Comparison of ENCODE assay signal across 18 cellular contexts in genomic region chr3:186381424-186382216, GRCh38. TPM values are rescaled to one million over a fixed set of nuclear protein-coding genes. Genes with fewer than 3 reads are reported as not detected.
DNase-seq lines count a peak whose midpoint lies in the region; ATAC-seq and TF ChIP-seq lines count a peak whose summit lies in the region.
"Had no signal": no experiment of that assay in that cellular context is flagged by ENCODE, and none has a peak within 500 bp of the region (broad histone marks: within the 10 kb centered on the region; RNA-seq: fewer than 3 reads in every experiment).

No MANE protein-coding gene starts in this region.

- no peaks in the 10 kb centered on the region for H3K9me3 ChIP-seq in Peyer's patch
- H3K9me3 ChIP-seq in ovary = no peaks in the 10 kb centered on the region

- no peak overlapping the region for H3K27ac ChIP-seq in ACC112 (ENCODE audit: low read depth, low read length)
- peak overlapping the region in 2 of 4 donors; percentile 44 to 53 for H3K27ac ChIP-seq in Peyer's patch
- H3K27ac ChIP-seq in ovary = no peak overlapping the region

- no peak overlapping the region for H3K4me3 Mint-ChIP-seq in activated T-helper 1 cell treated with anti-CD3 and anti-CD28 coated beads, Interleukin-12 subunit alpha, Interleukin-12 subunit beta, Interleukin-2, Interleukin-4 antibody, amounts not matched to agents 30 ng/mL and 10 ng/mL and 1 ng/mL, durations not matched to agents 14 hours and 24 hours and 36 hours
- H3K4me3 Mint-ChIP-seq in natural killer cell treated with Interleukin-12 subunit alpha and Interleukin-12 subunit beta and Interleukin-15 and Interleukin-18, amount 100 ng/mL, for 72 hours = no peak overlapping the region
- no peak overlapping the region for H3K4me3 Mint-ChIP-seq in osteocyte (ENCODE audit: unreplicated experiment)
- H3K4me3 Mint-ChIP-seq: activated naive CD4-positive, alpha-beta T cell treated with anti-CD3 and anti-CD28 coated beads, Interleukin-2, amount 10 ng/mL, durations not matched to agents 7 days and 5 days; stimulated activated memory B cell treated with anti-CD40 and anti-IgM and Interleukin-4, amounts not matched to agents 10 μg/mL and 1 μg/mL and 100 μg/mL, for 72 hours; T-helper 2 cell treated with Interferon-gamma antibody and Interleukin-4, amounts not matched to agents 5 μg/mL and 100 μg/mL, for 36 hours had no signal

- peak; percentile 21 for ATAC-seq in GM21447 (IDR thresholded peaks at IDR 0.05; ENCODE audit: unreplicated experiment)
- ATAC-seq in left lobe of liver = peak; percentile 93
- no peak for ATAC-seq in natural killer cell treated with Interleukin-12 subunit alpha and Interleukin-12 subunit beta and Interleukin-15 and Interleukin-18, amount 100 ng/mL, for 72 hours
- ATAC-seq: stimulated activated memory B cell treated with anti-CD40 and anti-IgM and Interleukin-4, amounts not matched to agents 10 μg/mL and 1 μg/mL and 100 μg/mL, for 72 hours had no signal

- no peaks in the 10 kb centered on the region for H3K36me3 Mint-ChIP-seq in activated T-helper 1 cell treated with anti-CD3 and anti-CD28 coated beads, Interleukin-12 subunit alpha, Interleukin-12 subunit beta, Interleukin-2, Interleukin-4 antibody, amounts not matched to agents 30 ng/mL and 10 ng/mL and 1 ng/mL, durations not matched to agents 14 hours and 24 hours and 36 hours (ENCODE audit: low read depth)
- peaks cover 7% of the 10 kb centered on the region for H3K36me3 Mint-ChIP-seq in natural killer cell treated with Interleukin-12 subunit alpha and Interleukin-12 subunit beta and Interleukin-15 and Interleukin-18, amount 100 ng/mL, for 72 hours
- H3K36me3 Mint-ChIP-seq in osteocyte (ENCODE audit: unreplicated experiment) = no peaks in the 10 kb centered on the region
- H3K36me3 Mint-ChIP-seq: activated naive CD4-positive, alpha-beta T cell treated with anti-CD3 and anti-CD28 coated beads, Interleukin-2, amount 10 ng/mL, durations not matched to agents 7 days and 5 days had no signal

- TF ChIP-seq POLR2A in Peyer's patch (IDR thresholded peaks at IDR 0.05) = no peak
- no peak for TF ChIP-seq POLR2A in ovary (IDR thresholded peaks at IDR 0.05)

- no peak for TF ChIP-seq EP300 in ovary (IDR thresholded peaks at IDR 0.05)

- peaks cover 28% of the 10 kb centered on the region for H3K27me3 ChIP-seq in ACC112 (ENCODE audit: insufficient read depth, low read length)
- no peaks in the 10 kb centered on the region for H3K27me3 ChIP-seq in Peyer's patch
- H3K27me3 ChIP-seq in ovary = no peaks in the 10 kb centered on the region

- TF ChIP-seq CTCF in Peyer's patch (IDR thresholded peaks at IDR 0.05) (peak in 4 of 6 experiments; percentile 16 to 42 (median 30)), ovary (IDR thresholded peaks at IDR 0.05) (no peak), osteocyte (IDR thresholded peaks at IDR 0.05) (no peak)

- H3K79me2 ChIP-seq in ACC112 (ENCODE audit: control insufficient read depth, insufficient read depth, low read length, unreplicated experiment) = no peaks in the 10 kb centered on the region

- intact Hi-C loops in activated T-helper 1 cell treated with anti-CD3 and anti-CD28 coated beads, Interleukin-12 subunit alpha, Interleukin-12 subunit beta, Interleukin-2, Interleukin-4 antibody, amounts not matched to agents 30 ng/mL and 10 ng/mL and 1 ng/mL, durations not matched to agents 14 hours and 24 hours and 36 hours (cut with micrococcal nuclease) = no loop called here
- intact Hi-C loops in ovary (cut with DNase I) = no loop called here

- peaks cover 10% of the 10 kb centered on the region for H3K9me3 Mint-ChIP-seq in activated T-helper 1 cell treated with anti-CD3 and anti-CD28 coated beads, Interleukin-12 subunit alpha, Interleukin-12 subunit beta, Interleukin-2, Interleukin-4 antibody, amounts not matched to agents 30 ng/mL and 10 ng/mL and 1 ng/mL, durations not matched to agents 14 hours and 24 hours and 36 hours
- H3K9me3 Mint-ChIP-seq in natural killer cell treated with Interleukin-12 subunit alpha and Interleukin-12 subunit beta and Interleukin-15 and Interleukin-18, amount 100 ng/mL, for 72 hours = peaks cover 4% of the 10 kb centered on the region
- H3K9me3 Mint-ChIP-seq in osteocyte (ENCODE audit: unreplicated experiment) = peaks cover 6% of the 10 kb centered on the region
- H3K9me3 Mint-ChIP-seq: activated naive CD4-positive, alpha-beta T cell treated with anti-CD3 and anti-CD28 coated beads, Interleukin-2, amount 10 ng/mL, durations not matched to agents 7 days and 5 days; T-helper 2 cell treated with Interferon-gamma antibody and Interleukin-4, amounts not matched to agents 5 μg/mL and 100 μg/mL, for 36 hours had no signal

- WGBS in ovary, 3 donors = 44 to 54% (median 53%) methylated on average over 10 of the region's 10 CpGs

- DNase-seq in Peyer's patch (peak in 2 of 3 donors; percentile 48 to 63), left lobe of liver (ENCODE audit: low spot score) (no peak), ovary (no peak), osteocyte (ENCODE audit: extremely low spot score, unreplicated experiment) (no peak)
- DNase-seq in activated T-helper 1 cell treated with anti-CD3 and anti-CD28 coated beads, Interleukin-12 subunit alpha, Interleukin-12 subunit beta, Interleukin-2, Interleukin-4 antibody, amounts not matched to agents 30 ng/mL and 10 ng/mL and 1 ng/mL, durations not matched to agents 14 hours and 24 hours and 36 hours (ENCODE audit: low spot score) = no peak
- DNase-seq in natural killer cell treated with Interleukin-12 subunit alpha and Interleukin-12 subunit beta and Interleukin-15 and Interleukin-18, amount 100 ng/mL, for 72 hours (ENCODE audit: low spot score) = no peak
- DNase-seq: activated CD8-positive, alpha-beta memory T cell treated with anti-CD3 and anti-CD28 coated beads, Interleukin-2, amount 50 U/mL, for 48 hours; activated naive CD4-positive, alpha-beta T cell treated with anti-CD3 and anti-CD28 coated beads, Interleukin-2, amount 10 ng/mL, durations not matched to agents 7 days and 5 days; AML-193; DMS79; effector CD8-positive, alpha-beta T cell; NCI-H524 treated with DMSO at 0.1 percent for 48 hours; occipital lobe; SHP77 had no signal

- H3K36me3 ChIP-seq in ACC112 (ENCODE audit: insufficient read depth, low read length) = no peaks in the 10 kb centered on the region
- no peaks in the 10 kb centered on the region for H3K36me3 ChIP-seq in Peyer's patch
- no peaks in the 10 kb centered on the region for H3K36me3 ChIP-seq in ovary

- H3K4me3 ChIP-seq in ACC112 (ENCODE audit: low read depth, low read length) (peak overlapping the region; percentile 35; the same call in 1 of the 2 replicates), Peyer's patch (peak overlapping the region in 2 of 4 donors; percentile 12 to 17), ovary (no peak overlapping the region)

- no peak overlapping the region for H3K27ac Mint-ChIP-seq in activated T-helper 1 cell treated with anti-CD3 and anti-CD28 coated beads, Interleukin-12 subunit alpha, Interleukin-12 subunit beta, Interleukin-2, Interleukin-4 antibody, amounts not matched to agents 30 ng/mL and 10 ng/mL and 1 ng/mL, durations not matched to agents 14 hours and 24 hours and 36 hours
- H3K27ac Mint-ChIP-seq in natural killer cell treated with Interleukin-12 subunit alpha and Interleukin-12 subunit beta and Interleukin-15 and Interleukin-18, amount 100 ng/mL, for 72 hours = no peak overlapping the region
- H3K27ac Mint-ChIP-seq in osteocyte (ENCODE audit: unreplicated experiment) = no peak overlapping the region
- H3K27ac Mint-ChIP-seq: activated naive CD4-positive, alpha-beta T cell treated with anti-CD3 and anti-CD28 coated beads, Interleukin-2, amount 10 ng/mL, durations not matched to agents 7 days and 5 days; stimulated activated memory B cell treated with anti-CD40 and anti-IgM and Interleukin-4, amounts not matched to agents 10 μg/mL and 1 μg/mL and 100 μg/mL, for 72 hours; T-helper 2 cell treated with Interferon-gamma antibody and Interleukin-4, amounts not matched to agents 5 μg/mL and 100 μg/mL, for 36 hours had no signal

- peaks cover 20% of the 10 kb centered on the region for H3K4me1 Mint-ChIP-seq in activated T-helper 1 cell treated with anti-CD3 and anti-CD28 coated beads, Interleukin-12 subunit alpha, Interleukin-12 subunit beta, Interleukin-2, Interleukin-4 antibody, amounts not matched to agents 30 ng/mL and 10 ng/mL and 1 ng/mL, durations not matched to agents 14 hours and 24 hours and 36 hours (ENCODE audit: low read depth)
- H3K4me1 Mint-ChIP-seq in natural killer cell treated with Interleukin-12 subunit alpha and Interleukin-12 subunit beta and Interleukin-15 and Interleukin-18, amount 100 ng/mL, for 72 hours (ENCODE audit: low read depth in 2 of 2) = peaks cover 3 to 5% of the 10 kb centered on the region in 2 donors
- no peaks in the 10 kb centered on the region for H3K4me1 Mint-ChIP-seq in osteocyte (ENCODE audit: unreplicated experiment)
- H3K4me1 Mint-ChIP-seq: activated naive CD4-positive, alpha-beta T cell treated with anti-CD3 and anti-CD28 coated beads, Interleukin-2, amount 10 ng/mL, durations not matched to agents 7 days and 5 days had no signal

- H3K27me3 Mint-ChIP-seq in activated T-helper 1 cell treated with anti-CD3 and anti-CD28 coated beads, Interleukin-12 subunit alpha, Interleukin-12 subunit beta, Interleukin-2, Interleukin-4 antibody, amounts not matched to agents 30 ng/mL and 10 ng/mL and 1 ng/mL, durations not matched to agents 14 hours and 24 hours and 36 hours (ENCODE audit: insufficient read depth) = peaks cover 8% of the 10 kb centered on the region
- H3K27me3 Mint-ChIP-seq in natural killer cell treated with Interleukin-12 subunit alpha and Interleukin-12 subunit beta and Interleukin-15 and Interleukin-18, amount 100 ng/mL, for 72 hours = peaks cover 16 to 17% of the 10 kb centered on the region in 2 donors
- H3K27me3 Mint-ChIP-seq in osteocyte (ENCODE audit: unreplicated experiment) = peaks cover 20% of the 10 kb centered on the region
- H3K27me3 Mint-ChIP-seq: stimulated activated memory B cell treated with anti-CD40 and anti-IgM and Interleukin-4, amounts not matched to agents 10 μg/mL and 1 μg/mL and 100 μg/mL, for 72 hours had no signal

- no peaks in the 10 kb centered on the region for H3K4me1 ChIP-seq in ACC112 (ENCODE audit: control insufficient read depth, insufficient read depth, low read length, unreplicated experiment)
- H3K4me1 ChIP-seq in Peyer's patch = peaks cover 0 to 20% (median 0%) of the 10 kb centered on the region in 4 donors
- H3K4me1 ChIP-seq in ovary (ENCODE audit: insufficient read depth) = no peaks in the 10 kb centered on the region

- peak overlapping the region; percentile 6 for H2AFZ ChIP-seq in ACC112 (ENCODE audit: low read length, unreplicated experiment)

RNA-seq across cellular contexts. Expression of gene DGKG, which starts 19.6 kb away (rescaled TPM):
- total RNA-seq in Peyer's patch (10 to 100 TPM in 1 of 4 donors, 1 to 10 TPM in 2, under 1 TPM in 1; 0.70 to 13.2 (median 5.9) TPM), left lobe of liver (1.4 TPM), ovary (1 to 10 TPM; 1.4 to 6.7 (median 4.1) TPM), osteocyte (0.18 TPM in 1 of 2 replicates, not detected in the other)
- total RNA-seq in activated T-helper 1 cell treated with anti-CD3 and anti-CD28 coated beads, Interleukin-12 subunit alpha, Interleukin-12 subunit beta, Interleukin-2, Interleukin-4 antibody, amounts not matched to agents 30 ng/mL and 10 ng/mL and 1 ng/mL, durations not matched to agents 14 hours and 24 hours and 36 hours = 0.26 and 1.4 TPM in 2 replicates
- total RNA-seq in natural killer cell treated with Interleukin-12 subunit alpha and Interleukin-12 subunit beta and Interleukin-15 and Interleukin-18, amount 100 ng/mL, for 72 hours = 1 to 10 TPM; 6.2 to 7.5 TPM
- 1 to 10 TPM; 1.0 to 7.0 TPM for polyA plus RNA-seq in ovary

Comparison
In these comparisons a context has a peak if more than half of its experiments do, and no peak if none do; other contexts are left out.
1. ATAC-seq: peak in GM21447 (single experiment) and left lobe of liver (single experiment); none in natural killer cell treated with Interleukin-12 subunit alpha and Interleukin-12 subunit beta and Interleukin-15 and Interleukin-18, amount 100 ng/mL, for 72 hours (0 of 2).
2. DNase-seq: peak in Peyer's patch (2 of 3); none in left lobe of liver (single experiment), activated T-helper 1 cell treated with anti-CD3 and anti-CD28 coated beads, Interleukin-12 subunit alpha, Interleukin-12 subunit beta, Interleukin-2, Interleukin-4 antibody, amounts not matched to agents 30 ng/mL and 10 ng/mL and 1 ng/mL, durations not matched to agents 14 hours and 24 hours and 36 hours (single experiment), natural killer cell treated with Interleukin-12 subunit alpha and Interleukin-12 subunit beta and Interleukin-15 and Interleukin-18, amount 100 ng/mL, for 72 hours (single experiment), ovary (0 of 5) and osteocyte (single experiment).
3. CTCF ChIP-seq: peak in Peyer's patch (4 of 6); none in ovary (0 of 3) and osteocyte (single experiment).